In genomic region chr21:29481081-29481480, GRCh38 we compare ENCODE assay signal across 1 cellular context.
TF ChIP-seq lines count a peak whose summit lies in the region.

No MANE protein-coding gene starts in this region.

TF ChIP-seq in IMR-90, 13 proteins besides CTCF, POLR2A, EP300 and RAD21:
- no peak for TF ChIP-seq ELK1 (IDR thresholded peaks at IDR 0.05; ENCODE audit: borderline replicate concordance, low read depth, low read length)
- no peak for TF ChIP-seq FOS (IDR thresholded peaks at IDR 0.05; ENCODE audit: low read depth, low read length)
- TF ChIP-seq CHD1 (IDR thresholded peaks at IDR 0.05; ENCODE audit: low read depth, low read length) = no peak
- TF ChIP-seq USF2 (IDR thresholded peaks at IDR 0.05; ENCODE audit: low read depth, low read length) = no peak
